Comparison of ENCODE assay signal across 28 cellular contexts in the genomic region with DNA sequence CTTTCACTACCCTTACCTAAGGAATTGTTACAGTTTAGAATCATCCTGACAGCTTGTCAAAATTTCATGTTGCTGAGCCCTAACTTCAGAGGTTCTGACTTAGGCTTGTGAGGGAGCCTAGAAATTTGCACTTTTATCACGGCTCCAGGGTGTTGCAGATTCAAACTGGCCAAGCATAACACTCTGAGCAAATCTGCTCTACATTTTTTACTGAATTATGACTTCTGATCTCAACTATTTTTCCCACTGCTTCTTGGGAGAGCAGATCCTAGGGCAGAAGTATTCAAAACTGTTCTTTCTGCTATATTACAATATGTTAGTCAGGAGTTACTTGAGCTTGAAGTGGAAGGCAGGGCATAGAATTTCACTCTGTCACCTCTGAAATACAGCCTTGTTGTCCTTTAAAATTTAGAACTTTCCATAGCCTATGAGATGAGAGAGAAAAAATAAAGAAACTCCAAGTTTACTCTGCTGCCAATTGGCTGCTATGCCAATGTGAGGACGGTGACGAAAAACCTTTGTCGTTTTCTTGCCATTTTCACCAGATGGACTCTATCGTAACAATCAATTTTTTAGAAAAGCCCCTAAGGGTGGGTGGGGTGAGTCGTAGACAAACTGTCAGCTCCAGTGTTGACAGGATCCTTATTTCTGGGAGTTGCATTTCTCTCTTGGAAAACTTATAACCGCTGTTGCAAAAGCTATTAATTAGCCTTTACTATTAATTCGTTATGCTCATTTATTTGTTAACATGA. TPM values are rescaled to one million over a fixed set of nuclear protein-coding genes. Genes with fewer than 3 reads are reported as not detected.
DNase-seq lines count a peak whose midpoint lies in the region; ATAC-seq, FAIRE-seq and TF ChIP-seq lines count a peak whose summit lies in the region.
"Had no signal": no experiment of that assay in that cellular context is flagged by ENCODE, and none has a peak within 500 bp of the region (broad histone marks: within the 10 kb centered on the region; RNA-seq: fewer than 3 reads in every experiment).

No MANE protein-coding gene starts in this region.

- H2AFZ ChIP-seq in trophoblast cell (ENCODE audit: insufficient read depth, low read length, poor library complexity): no peak overlapping the region

- H2BK5ac ChIP-seq in trophoblast cell (ENCODE audit: low read depth, low read length, poor library complexity): no peak overlapping the region

- H3K4me1 ChIP-seq in muscle layer of duodenum (ENCODE audit: control insufficient read depth in 1 of 2, insufficient read depth in 2 of 2, low read length in 2 of 2) (no peaks in the 10 kb centered on the region), trophoblast cell (ENCODE audit: control insufficient read depth in 1 of 2, insufficient read depth in 2 of 2, low read length in 2 of 2) (peaks cover 0 to 3% of the 10 kb centered on the region in 2 experiments), pancreas (no peaks in the 10 kb centered on the region)
- H3K4me1 ChIP-seq: adrenal gland had no signal

- ATAC-seq in Right ventricle myocardium inferior (peak; percentile 87), pancreas (no peak), GM18873 (IDR thresholded peaks at IDR 0.05; ENCODE audit: low FRiP score, unreplicated experiment) (no peak)
- ATAC-seq: left colon had no signal

- H3K9me3 ChIP-seq in muscle layer of duodenum (ENCODE audit: control insufficient read depth in 1 of 2, low read length in 2 of 2): no peaks in the 10 kb centered on the region
- H3K9me3 ChIP-seq in trophoblast cell (ENCODE audit: insufficient read depth, low read depth, low read length): no peaks in the 10 kb centered on the region
- no peaks in the 10 kb centered on the region for H3K9me3 ChIP-seq in pancreas
- H3K9me3 ChIP-seq: adrenal gland, SJCRH30 had no signal

- no peak overlapping the region for H3K4ac ChIP-seq in trophoblast cell (ENCODE audit: low read depth, low read length)

- no peaks in the 10 kb centered on the region for H3K79me1 ChIP-seq in trophoblast cell (ENCODE audit: low read length)

- TF ChIP-seq CTCF in pancreas (IDR thresholded peaks at IDR 0.05): no peak

- H2BK12ac ChIP-seq in trophoblast cell (ENCODE audit: low read length): no peak overlapping the region

- no CpG with 5 or more reads among the region's 8 CpGs for WGBS in trophoblast cell (ENCODE audit: extremely low coverage, insufficient coverage, insufficient read length)
- 67 to 74% methylated on average over 8 of the region's 8 CpGs for WGBS in pancreas, 2 donors

- no peaks in the 10 kb centered on the region for H3K27me3 ChIP-seq in muscle layer of duodenum (ENCODE audit: low read depth, low read length)
- H3K27me3 ChIP-seq in trophoblast cell (ENCODE audit: insufficient read depth, low read length): no peaks in the 10 kb centered on the region
- no peaks in the 10 kb centered on the region for H3K27me3 ChIP-seq in pancreas
- H3K27me3 ChIP-seq: adrenal gland, cardiac muscle cell, SJCRH30 had no signal

- no peaks in the 10 kb centered on the region for H3K79me2 ChIP-seq in trophoblast cell (ENCODE audit: control insufficient read depth, insufficient read depth, low read length, poor library complexity)

- H3K14ac ChIP-seq in trophoblast cell (ENCODE audit: low read length): no peak overlapping the region

- no peak overlapping the region for H2AK5ac ChIP-seq in trophoblast cell (ENCODE audit: low read length)

- DNase-seq in Right ventricle myocardium inferior (ENCODE audit: missing footprints) (no peak), cardiac septum (ENCODE audit: low spot score) (no peak), fibroblast of peridontal ligament (ENCODE audit: extremely low read depth) (peak; percentile 44), putamen (ENCODE audit: low spot score) (no peak), trophoblast cell (no peak), pancreas (no peak)
- DNase-seq: activated CD4-positive, alpha-beta T cell treated with anti-CD3 and anti-CD28 coated beads, Interleukin-2, amount 10 ng/mL, durations not matched to agents 7 days and 5 days; activated effector memory CD4-positive, alpha-beta T cell treated with anti-CD3 and anti-CD28 coated beads, Interleukin-2, amount 50 U/mL, for 16 hours; adrenal gland; C1 segment of cervical spinal cord; HFFc6; left colon; MM.1S; NCI-H1694; NCI-H226; SJCRH30; stimulated activated CD8-positive, alpha-beta memory T cell treated with anti-CD3 and anti-CD28 coated beads, Interleukin-4, amount 100 ng/mL, for 48 hours had no signal

- H3K36me3 ChIP-seq in muscle layer of duodenum (ENCODE audit: control insufficient read depth in 1 of 2, insufficient read depth in 2 of 2, low read length in 2 of 2): no peaks in the 10 kb centered on the region
- H3K36me3 ChIP-seq in trophoblast cell (ENCODE audit: control insufficient read depth in 1 of 2, insufficient read depth in 2 of 2, low read length in 2 of 2): no peaks in the 10 kb centered on the region
- H3K36me3 ChIP-seq in pancreas: no peaks in the 10 kb centered on the region
- H3K36me3 ChIP-seq: adrenal gland, cardiac muscle cell, SJCRH30 had no signal

- no peak for FAIRE-seq in pancreas (lab: Jason Lieb, UNC)
- FAIRE-seq: D721Med, G401.6, urothelium cell line had no signal

- no peak overlapping the region for H3K18ac ChIP-seq in trophoblast cell (ENCODE audit: low read length)

- no peak overlapping the region for H4K12ac ChIP-seq in trophoblast cell (ENCODE audit: low read depth, low read length)

- no peak overlapping the region for H2BK120ac ChIP-seq in trophoblast cell (ENCODE audit: insufficient read depth, low read length, poor library complexity)

- no peak overlapping the region for H3K4me3 ChIP-seq in muscle layer of duodenum (ENCODE audit: low read depth in 1 of 2, low read length in 2 of 2)
- H3K4me3 ChIP-seq in trophoblast cell (ENCODE audit: low read depth, low read length): no peak overlapping the region
- H3K4me3 ChIP-seq in pancreas: no peak overlapping the region
- H3K4me3 ChIP-seq: adrenal gland, cardiac muscle cell, SJCRH30 had no signal

- H3K23ac ChIP-seq in trophoblast cell (ENCODE audit: low read length): no peak overlapping the region

- H3K27ac ChIP-seq in muscle layer of duodenum (ENCODE audit: low read length) (peak overlapping the region; percentile 21), trophoblast cell (ENCODE audit: low read depth, low read length) (no peak overlapping the region), pancreas (no peak overlapping the region)
- H3K27ac ChIP-seq: adrenal gland, cardiac muscle cell, SJCRH30 had no signal

- intact Hi-C loops in Right ventricle myocardium inferior (cut with DNase I): no loop called here
- intact Hi-C loops in cardiac septum (cut with DNase I): no loop called here
- intact Hi-C loops in pancreas (cut with DNase I): no loop called here

- no peak overlapping the region for H4K91ac ChIP-seq in trophoblast cell (ENCODE audit: low read depth, low read length)

- H4K8ac ChIP-seq in trophoblast cell (ENCODE audit: low read depth, low read length): no peak overlapping the region

- no peak overlapping the region for H3K4me2 ChIP-seq in trophoblast cell (ENCODE audit: low read length)

- no peak overlapping the region for H3K9ac ChIP-seq in trophoblast cell (ENCODE audit: low read length)

RNA-seq across cellular contexts. Expression of a gene that starts 16.4 kb away (rescaled TPM):
- not detected for total RNA-seq in Right ventricle myocardium inferior
- 0.19 TPM for total RNA-seq in cardiac septum
- 0.14 and 0.15 TPM in 2 replicates for polyA plus RNA-seq in trophoblast cell (2013)
- total RNA-seq in pancreas: not detected
- polyA plus RNA-seq in pancreas: not detected
- total RNA-seq: A172; activated CD4-positive, alpha-beta T cell treated with anti-CD3 and anti-CD28 coated beads, Interleukin-2, amount 10 ng/mL, durations not matched to agents 7 days and 5 days; adrenal gland; cardiac muscle cell; epithelial cell of proximal tubule; glomerular endothelial cell; HFFc6; left colon; neural crest cell; pulmonary artery endothelial cell; SJCRH30 had no signal
- polyA plus RNA-seq: adrenal gland, cardiac muscle cell had no signal

RNA-seq across cellular contexts. Expression of a gene that starts 37.0 kb away (rescaled TPM):
- 54.9 TPM for total RNA-seq in Right ventricle myocardium inferior
- total RNA-seq in cardiac septum: 130 TPM
- polyA plus RNA-seq in trophoblast cell (2013): 921 and 976 TPM in 2 replicates
- 100 to 1,000 TPM in 1 of 6 donors, 10 to 100 TPM in 2, 1 to 10 TPM in 3; 5.1 to 164 (median 21.0) TPM for total RNA-seq in pancreas
- polyA plus RNA-seq in pancreas: 10 to 100 TPM; 14.3 to 22.4 TPM
- total RNA-seq: activated CD4-positive, alpha-beta T cell treated with anti-CD3 and anti-CD28 coated beads, Interleukin-2, amount 10 ng/mL, durations not matched to agents 7 days and 5 days had no signal
